Comparison of ENCODE assay signal across 2 cellular contexts in genomic region chr6:7042654-7043545, GRCh38.
TF ChIP-seq lines count a peak whose summit lies in the region.

No MANE protein-coding gene starts in this region.

TF ChIP-seq in SK-N-SH, 30 proteins besides CTCF, POLR2A, EP300 and RAD21 (continued from another document):
- TF ChIP-seq NRF1 (IDR thresholded peaks at IDR 0.05; ENCODE audit: low read depth, low read length) (no peak), TAF1 (IDR thresholded peaks at IDR 0.05; ENCODE audit: borderline replicate concordance, low read depth, low read length) (no peak), TCF12 (IDR thresholded peaks at IDR 0.05) (no peak), POLR2AphosphoS5 (IDR thresholded peaks at IDR 0.05; ENCODE audit: low read depth, low read length) (no peak), ELF1 (IDR thresholded peaks at IDR 0.05) (no peak)
TF ChIP-seq in SK-N-SH: peak in this region for 0.

TF ChIP-seq in SK-N-SH treated with all-trans-retinoic acid at 6 μM for 48 hours, 23 proteins besides CTCF, POLR2A, EP300 and RAD21:
- TF ChIP-seq TSHZ2 (CRISPR knock-in tag; IDR thresholded peaks at IDR 0.05), result no peak
